Comparison of ENCODE assay signal across 9 cellular contexts in the genomic region with DNA sequence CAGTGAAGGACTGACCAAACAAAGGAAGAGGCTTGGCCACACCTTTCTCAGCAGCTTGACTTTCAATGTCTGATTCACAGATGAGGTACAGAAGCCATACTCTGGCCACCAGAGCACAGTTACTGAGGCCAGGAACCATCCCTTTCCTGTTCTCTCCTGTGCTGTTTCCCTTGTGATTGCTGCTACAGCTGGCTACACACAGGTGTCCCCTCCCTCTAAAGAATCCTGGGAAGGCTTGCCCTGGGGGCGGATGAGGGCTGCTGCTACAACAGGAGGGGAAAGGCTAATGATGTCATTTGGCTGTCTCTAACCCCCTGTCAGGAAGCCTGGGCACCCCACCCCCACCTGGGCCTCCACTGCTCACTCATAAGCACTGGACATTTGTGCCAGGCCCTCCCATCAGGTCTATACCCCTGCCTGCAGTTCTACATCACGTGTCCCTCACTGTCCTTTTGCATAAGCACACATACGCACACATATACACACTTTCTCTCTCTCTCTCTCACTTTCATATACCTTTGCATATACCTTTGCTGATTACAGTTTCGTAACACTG. TPM values are rescaled to one million over a fixed set of nuclear protein-coding genes. Genes with fewer than 3 reads are reported as not detected.
DNase-seq lines count a peak whose midpoint lies in the region; ATAC-seq and TF ChIP-seq lines count a peak whose summit lies in the region.
"Had no signal": no experiment of that assay in that cellular context is flagged by ENCODE, and none has a peak within 500 bp of the region (broad histone marks: within the 10 kb centered on the region; RNA-seq: fewer than 3 reads in every experiment).

No MANE protein-coding gene starts in this region.

- CTCF ChIA-PET in activated CD8-positive, alpha-beta T cell treated with anti-CD3 and anti-CD28 coated beads for 36 hours (lab: Charles Lee) = interaction anchor here (1.4 to 4.9 kb wide), 6 partner anchors 9 to 39 kb away, joined by 5 to 27 read pairs (median 13); no protein-coding TSS in a partner anchor
- CTCF ChIA-PET in MCF 10A (lab: Yijun Ruan, JAX) = no interaction called here

- peak overlapping the region in 1 of 4 donors; percentile 61 for H3K27ac ChIP-seq in esophagus muscularis mucosa (replicated peaks in 1 of 4)

- H3K36me3 ChIP-seq in esophagus muscularis mucosa = peaks cover 0 to 14% (median 8%) of the 10 kb centered on the region in 4 donors

- BruUV-seq in MCF 10A (replicated peaks; lab: Mats Ljungman, UMichigan) = no TSS peak

- TF ChIP-seq EP300 in esophagus muscularis mucosa (IDR thresholded peaks at IDR 0.05) = no peak

- H3K4me1 ChIP-seq in esophagus muscularis mucosa = peaks cover 38 to 67% (median 51%) of the 10 kb centered on the region in 4 donors

- H3K27ac Mint-ChIP-seq in activated CD8-positive, alpha-beta T cell treated with anti-CD3 and anti-CD28 coated beads for 36 hours = peak overlapping the region; percentile 75
- peak overlapping the region; percentile 51 for H3K27ac Mint-ChIP-seq in mesothelial cell of epicardium
- H3K27ac Mint-ChIP-seq in MCF 10A (ENCODE audit: low read depth, unreplicated experiment) = no peak overlapping the region

- no peak overlapping the region for H3K4me3 ChIP-seq in esophagus muscularis mucosa

- POLR2A ChIA-PET in activated CD8-positive, alpha-beta T cell treated with anti-CD3 and anti-CD28 coated beads for 36 hours (lab: Charles Lee) = interaction anchor here (0.7 to 5.1 kb wide), 8 partner anchors 9 to 85 kb away, joined by 3 to 24 read pairs (median 4); a partner anchor contains a TSS
- POLR2A ChIA-PET in MCF 10A (lab: Yijun Ruan, JAX) = no interaction called here

- no peaks in the 10 kb centered on the region for H3K9me3 ChIP-seq in esophagus muscularis mucosa

- WGBS in esophagus muscularis mucosa = 86% methylated on average over 4 of the region's 4 CpGs

- ATAC-seq in GM18867 (IDR thresholded peaks at IDR 0.05; ENCODE audit: unreplicated experiment) (peak; percentile 73), HG02852 (IDR thresholded peaks at IDR 0.05; ENCODE audit: unreplicated experiment) (peak; percentile 65)
- no peak for ATAC-seq in activated CD8-positive, alpha-beta T cell treated with anti-CD3 and anti-CD28 coated beads for 36 hours
- ATAC-seq: Panc1 had no signal

- intact Hi-C loops in activated CD8-positive, alpha-beta T cell treated with anti-CD3 and anti-CD28 coated beads for 36 hours (cut with micrococcal nuclease) = loop anchor here (5.0 kb wide), 1 partner anchor 38 kb away; no protein-coding TSS in a partner anchor
- intact Hi-C loops in MCF 10A (cut with micrococcal nuclease) (no loop called here), esophagus muscularis mucosa (cut with DNase I) (no loop called here)

- no peak overlapping the region for H3K4me3 Mint-ChIP-seq in activated CD8-positive, alpha-beta T cell treated with anti-CD3 and anti-CD28 coated beads for 36 hours
- no peak overlapping the region for H3K4me3 Mint-ChIP-seq in mesothelial cell of epicardium
- no peak overlapping the region for H3K4me3 Mint-ChIP-seq in MCF 10A (ENCODE audit: unreplicated experiment)

- no peak for TF ChIP-seq POLR2A in esophagus muscularis mucosa (IDR thresholded peaks at IDR 0.05; ENCODE audit: low read depth)

- H3K27me3 ChIP-seq in esophagus muscularis mucosa = no peaks in the 10 kb centered on the region

- peaks cover 35% of the 10 kb centered on the region for H3K36me3 Mint-ChIP-seq in activated CD8-positive, alpha-beta T cell treated with anti-CD3 and anti-CD28 coated beads for 36 hours (ENCODE audit: low read depth)
- no peaks in the 10 kb centered on the region for H3K36me3 Mint-ChIP-seq in mesothelial cell of epicardium
- H3K36me3 Mint-ChIP-seq in MCF 10A (ENCODE audit: insufficient read depth, unreplicated experiment) = peaks cover 4% of the 10 kb centered on the region

- H3K9me3 Mint-ChIP-seq in activated CD8-positive, alpha-beta T cell treated with anti-CD3 and anti-CD28 coated beads for 36 hours = no peaks in the 10 kb centered on the region
- no peaks in the 10 kb centered on the region for H3K9me3 Mint-ChIP-seq in mesothelial cell of epicardium
- no peaks in the 10 kb centered on the region for H3K9me3 Mint-ChIP-seq in MCF 10A (ENCODE audit: unreplicated experiment)

- peak; percentile 20 for DNase-seq in activated CD8-positive, alpha-beta T cell treated with anti-CD3 and anti-CD28 coated beads for 36 hours
- DNase-seq in mesothelial cell of epicardium (ENCODE audit: low spot score in 2 of 2, unreplicated experiment in 2 of 2) (no peak), NCI-H2171 (lab: John Stamatoyannopoulos, UW) (no peak), MCF 10A (ENCODE audit: unreplicated experiment) (no peak), esophagus muscularis mucosa (ENCODE audit: extremely low spot score) (no peak), cortex of kidney (lab: John Stamatoyannopoulos, UW) (no peak)

- H3K27me3 Mint-ChIP-seq in activated CD8-positive, alpha-beta T cell treated with anti-CD3 and anti-CD28 coated beads for 36 hours = no peaks in the 10 kb centered on the region
- no peaks in the 10 kb centered on the region for H3K27me3 Mint-ChIP-seq in mesothelial cell of epicardium (ENCODE audit: low read depth)
- no peaks in the 10 kb centered on the region for H3K27me3 Mint-ChIP-seq in MCF 10A (ENCODE audit: insufficient read depth, unreplicated experiment)

- peaks cover 91% of the 10 kb centered on the region for H3K4me1 Mint-ChIP-seq in activated CD8-positive, alpha-beta T cell treated with anti-CD3 and anti-CD28 coated beads for 36 hours (ENCODE audit: low read depth)
- H3K4me1 Mint-ChIP-seq in mesothelial cell of epicardium (peaks cover 17% of the 10 kb centered on the region), MCF 10A (ENCODE audit: insufficient read depth, unreplicated experiment) (peaks cover 10% of the 10 kb centered on the region)

- TF ChIP-seq CTCF in activated CD8-positive, alpha-beta T cell treated with anti-CD3 and anti-CD28 coated beads for 36 hours (IDR thresholded peaks at IDR 0.05) = no peak
- TF ChIP-seq CTCF in mesothelial cell of epicardium (IDR thresholded peaks at IDR 0.05; ENCODE audit: unreplicated experiment) (no peak), MCF 10A (IDR thresholded peaks at IDR 0.05; ENCODE audit: unreplicated experiment) (no peak), esophagus muscularis mucosa (IDR thresholded peaks at IDR 0.05) (no peak)

RNA-seq across cellular contexts. Expression of a gene that starts 41.3 kb away (rescaled TPM):
- 1 to 10 TPM; 4.9 to 5.6 TPM for total RNA-seq in activated CD8-positive, alpha-beta T cell treated with anti-CD3 and anti-CD28 coated beads for 36 hours
- total RNA-seq in mesothelial cell of epicardium (56.7 to 62.0 TPM (median 56.9 TPM) in 3 replicates), MCF 10A (2022) (41.8 and 48.5 TPM in 2 replicates), esophagus muscularis mucosa (10 to 100 TPM in 3 of 4 donors, 1 to 10 TPM in 1; 9.6 to 19.0 (median 13.9) TPM)

RNA-seq across cellular contexts. Expression of a gene that starts 42.5 kb away (rescaled TPM):
- total RNA-seq in activated CD8-positive, alpha-beta T cell treated with anti-CD3 and anti-CD28 coated beads for 36 hours = 10 to 100 TPM; 22.8 to 23.5 TPM
- total RNA-seq in mesothelial cell of epicardium = 16.3 to 19.2 TPM (median 18.3 TPM) in 3 replicates
- 0.58 and 0.91 TPM in 2 replicates for total RNA-seq in MCF 10A (2022)
- 10 to 100 TPM in 3 of 4 donors, 1 to 10 TPM in 1; 9.6 to 14.6 (median 12.8) TPM for total RNA-seq in esophagus muscularis mucosa

RNA-seq across cellular contexts. Expression of a gene that starts 59.2 kb away (rescaled TPM):
- total RNA-seq in activated CD8-positive, alpha-beta T cell treated with anti-CD3 and anti-CD28 coated beads for 36 hours = not detected
- total RNA-seq in mesothelial cell of epicardium = 0.29 to 0.50 TPM (median 0.40 TPM) in 3 replicates
- total RNA-seq in MCF 10A (2022) = 0.30 and 0.64 TPM in 2 replicates
- under 1 TPM; under 0.01 to 0.46 (median 0.21) TPM for total RNA-seq in esophagus muscularis mucosa
